Comparison of ENCODE assay signal across 8 cellular contexts in the genomic region with DNA sequence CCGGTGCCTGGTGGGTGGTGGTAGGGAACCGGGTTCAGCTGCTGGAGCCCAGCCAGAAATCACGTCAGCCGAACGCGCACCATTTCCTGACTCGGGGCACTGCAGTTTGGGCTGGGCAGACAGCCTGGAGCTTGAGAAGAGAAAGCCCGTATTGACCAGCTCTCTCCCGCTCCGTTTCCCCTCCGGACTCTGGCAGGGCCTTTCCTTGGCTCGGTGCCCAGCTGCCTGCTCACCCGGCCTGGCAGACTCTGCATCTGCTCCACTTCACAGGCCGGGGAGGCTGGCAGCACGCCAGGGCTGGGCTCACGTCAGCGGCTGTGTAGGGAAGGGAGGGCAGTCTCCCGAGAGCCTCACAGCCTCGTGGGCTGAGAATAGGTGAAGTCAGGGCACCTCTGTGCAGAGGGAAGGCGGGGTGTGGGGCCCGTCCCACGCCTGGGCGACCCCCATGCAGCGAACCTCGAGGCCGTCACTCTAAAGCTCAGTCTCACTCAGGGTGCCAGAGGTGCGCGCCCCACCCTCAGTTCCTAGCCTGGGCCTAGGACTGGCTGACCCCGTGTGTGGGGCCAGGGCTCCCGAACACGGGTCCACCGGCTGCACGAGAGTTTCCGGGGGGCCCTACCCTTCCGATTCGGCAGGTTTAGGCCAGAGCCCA. TPM values are rescaled to one million over a fixed set of nuclear protein-coding genes. Genes with fewer than 3 reads are reported as not detected.
A peak's percentile ranks its signal among the peaks of the same experiment; 100 is the strongest.
DNase-seq lines count a peak whose midpoint lies in the region; ATAC-seq and TF ChIP-seq lines count a peak whose summit lies in the region.

No MANE protein-coding gene starts in this region.

- peak; percentile 10 for ATAC-seq in GM21825 (IDR thresholded peaks at IDR 0.05; ENCODE audit: unreplicated experiment)
- ATAC-seq in HG03280 (IDR thresholded peaks at IDR 0.05; ENCODE audit: unreplicated experiment), result no peak

- H3K4me1 Mint-ChIP-seq in mesothelial cell of epicardium, result peaks cover 39% of the 10 kb centered on the region

- H3K9me3 Mint-ChIP-seq in mesothelial cell of epicardium, result no peaks in the 10 kb centered on the region

- POLR2A ChIA-PET in AG04449 (lab: Yijun Ruan, JAX), result interaction anchor here (0.5 kb wide), 1 partner anchor 36 kb away, joined by 3 read pairs; no protein-coding TSS in a partner anchor

- H3K27ac Mint-ChIP-seq in mesothelial cell of epicardium, result peak overlapping the region; percentile 86

- TF ChIP-seq CTCF in AG04449 (IDR thresholded peaks at IDR 0.05; ENCODE audit: insufficient read depth, low read length, missing control alignments), result no peak
- no peak for TF ChIP-seq CTCF in mesothelial cell of epicardium (IDR thresholded peaks at IDR 0.05; ENCODE audit: unreplicated experiment)

- H3K4me3 ChIP-seq in AG04449 (ENCODE audit: low read depth, low read length), result no peak overlapping the region

- peak overlapping the region; percentile 34 for H3K4me3 Mint-ChIP-seq in mesothelial cell of epicardium

- DNase-seq in AG04449 (ENCODE audit: low read depth, low spot score) (peak; percentile 46), NCI-H2227 treated with DMSO at 0.1 percent for 48 hours (lab: John Stamatoyannopoulos, UW) (peak; percentile 89), mesothelial cell of epicardium (ENCODE audit: low spot score in 2 of 2, unreplicated experiment in 2 of 2) (peak; percentile 98 to 99)
- peak; percentile 60 to 69 for DNase-seq in activated CD4-positive, alpha-beta T cell treated with anti-CD3 and anti-CD28 coated beads, Interleukin-2, amount 50 U/mL, for 48 hours
- DNase-seq in effector CD8-positive, alpha-beta T cell (lab: John Stamatoyannopoulos, UW), result peak; percentile 57
- DNase-seq in stimulated activated CD8-positive, alpha-beta memory T cell treated with anti-CD3 and anti-CD28 coated beads, Interleukin-15, amount 100 ng/mL, for 4 hours (ENCODE audit: low read depth in 2 of 2), result peak; percentile 12 to 21

- CTCF ChIA-PET in AG04449 (lab: Yijun Ruan, JAX), result interaction anchor here (1.4 kb wide), 1 partner anchor 9 kb away, joined by 5 read pairs; no protein-coding TSS in a partner anchor

- H3K27me3 Mint-ChIP-seq in mesothelial cell of epicardium (ENCODE audit: low read depth), result no peaks in the 10 kb centered on the region

- H3K36me3 Mint-ChIP-seq in mesothelial cell of epicardium, result no peaks in the 10 kb centered on the region

RNA-seq across cellular contexts. Expression of gene OR1D5, which starts 59.1 kb away (rescaled TPM):
- total RNA-seq in mesothelial cell of epicardium, result not detected in 3 replicates

Comparison
In these comparisons a context has a peak if more than half of its experiments do, and no peak if none do; other contexts are left out.
1. DNase-seq: peak in every context shown above with its lines; median percentile 98 in mesothelial cell of epicardium; 89 in NCI-H2227 treated with DMSO at 0.1 percent for 48 hours; 64 in activated CD4-positive, alpha-beta T cell treated with anti-CD3 and anti-CD28 coated beads, Interleukin-2, amount 50 U/mL, for 48 hours; 57 in effector CD8-positive, alpha-beta T cell; 46 in AG04449; 16 in stimulated activated CD8-positive, alpha-beta memory T cell treated with anti-CD3 and anti-CD28 coated beads, Interleukin-15, amount 100 ng/mL, for 4 hours.